ENCODE assay signal across 9 cellular contexts in genomic region chr1:223135176-223135575, GRCh38. TPM values are rescaled to one million over a fixed set of nuclear protein-coding genes. Genes with fewer than 3 reads are reported as not detected.
DNase-seq lines count a peak whose midpoint lies in the region; ATAC-seq, FAIRE-seq and TF ChIP-seq lines count a peak whose summit lies in the region.
"Had no signal": no experiment of that assay in that cellular context is flagged by ENCODE, and none has a peak within 500 bp of the region (broad histone marks: within the 10 kb centered on the region; RNA-seq: fewer than 3 reads in every experiment).

No MANE protein-coding gene starts in this region.

- H3K36me3 ChIP-seq in esophagus muscularis mucosa (no peaks in the 10 kb centered on the region), neuronal stem cell (replicated peaks in 1 of 2; ENCODE audit: control insufficient read depth in 2 of 2, insufficient read depth in 2 of 2, low read length in 2 of 2) (no peaks in the 10 kb centered on the region), H7 (replicated peaks; ENCODE audit: control insufficient read depth, insufficient read depth, low read length) (no peaks in the 10 kb centered on the region)
- no peaks in the 10 kb centered on the region for H3K36me3 ChIP-seq in CD4-positive, alpha-beta memory T cell (ENCODE audit: insufficient read depth, low read length)

- H3K27ac ChIP-seq in A549: peak overlapping the region in 1 of 2 experiments; percentile 20; a peak in 1 of 6 replicates
- H3K27ac ChIP-seq in esophagus muscularis mucosa (replicated peaks in 1 of 4): peak overlapping the region; percentile 56 to 80 (median 58)
- no peak overlapping the region for H3K27ac ChIP-seq in neuronal stem cell (replicated peaks; ENCODE audit: low read length)
- H3K27ac ChIP-seq in CD4-positive, alpha-beta memory T cell (ENCODE audit: low read depth, low read length): no peak overlapping the region

- H3K4me3 ChIP-seq in A549: no peak overlapping the region
- peak overlapping the region in 1 of 4 donors; percentile 7 for H3K4me3 ChIP-seq in esophagus muscularis mucosa
- no peak overlapping the region for H3K4me3 ChIP-seq in neuronal stem cell (ENCODE audit: low read length in 2 of 2)
- H3K4me3 ChIP-seq in H7 (ENCODE audit: insufficient read depth, low read depth, low read length): no peak overlapping the region
- no peak overlapping the region for H3K4me3 ChIP-seq in CD4-positive, alpha-beta memory T cell (ENCODE audit: low read length in 2 of 2)
- H3K4me3 ChIP-seq: heart right ventricle had no signal

- H3K4ac ChIP-seq in neuronal stem cell (ENCODE audit: low read length): no peak overlapping the region

- WGBS in A549 (ENCODE audit: missing lambda C conversion rate): 20% methylated on average over 4 of the region's 4 CpGs
- 25% methylated on average over 2 of the region's 4 CpGs for WGBS in esophagus muscularis mucosa
- no CpG with 5 or more reads among the region's 4 CpGs for WGBS in neuronal stem cell (ENCODE audit: extremely low coverage in 2 of 2, insufficient read length in 2 of 2, insufficient replicate concordance in 1 of 2), 2 donors

- H3K9ac ChIP-seq in neuronal stem cell (ENCODE audit: low read depth, low read length, poor library complexity): no peak overlapping the region

- H3K4me1 ChIP-seq in A549 (peaks cover 36% of the 10 kb centered on the region), esophagus muscularis mucosa (peaks cover 20 to 51% (median 49%) of the 10 kb centered on the region in 4 donors), neuronal stem cell (ENCODE audit: control insufficient read depth in 2 of 2, insufficient read depth in 1 of 2, low read depth in 1 of 2, low read length in 2 of 2) (peaks cover 0 to 5% of the 10 kb centered on the region in 2 donors)
- peaks cover 10% of the 10 kb centered on the region for H3K4me1 ChIP-seq in CD4-positive, alpha-beta memory T cell (ENCODE audit: insufficient read depth, low read length)

- intact Hi-C loops in esophagus muscularis mucosa (cut with DNase I): loop anchor here (5.0 to 10.0 kb wide), 2 partner anchors 97 to 230 kb away; partner anchors contain the start of gene SUSD4
- intact Hi-C loops in CD4-positive, alpha-beta memory T cell (cut with micrococcal nuclease): no loop called here

- H3K4me1 Mint-ChIP-seq in CD4-positive, alpha-beta memory T cell: peaks cover 2 to 15% (median 9%) of the 10 kb centered on the region in 4 donors

- no peak for FAIRE-seq in A549 (lab: Jason Lieb, UNC)

- no peak overlapping the region for H4K91ac ChIP-seq in neuronal stem cell (ENCODE audit: low read depth, low read length, poor library complexity)

- no peak for TF ChIP-seq POLR2A in A549 (IDR thresholded peaks at IDR 0.05; ENCODE audit: low read length)
- no peak for TF ChIP-seq POLR2A in esophagus muscularis mucosa (IDR thresholded peaks at IDR 0.05; ENCODE audit: low read depth)

- DNase-seq in A549 (ENCODE audit: low read depth in 1 of 2, low spot score in 1 of 2): no peak
- DNase-seq in NCI-H226: peak; percentile 55
- no peak for DNase-seq in esophagus muscularis mucosa (ENCODE audit: extremely low spot score)
- no peak for DNase-seq in neuronal stem cell (ENCODE audit: low spot score)
- DNase-seq in NCI-H1105 (lab: John Stamatoyannopoulos, UW): no peak
- DNase-seq in H7: no peak
- no peak for DNase-seq in CD4-positive, alpha-beta memory T cell
- DNase-seq in effector CD8-positive, alpha-beta T cell (lab: John Stamatoyannopoulos, UW): no peak

- H3K4me2 ChIP-seq in A549: peak overlapping the region; percentile 39; the same call in 2 of the 3 replicates
- no peak overlapping the region for H3K4me2 ChIP-seq in neuronal stem cell (ENCODE audit: insufficient read depth, low read length, poor library complexity, severe bottlenecking)

- H3K27me3 ChIP-seq in esophagus muscularis mucosa (no peaks in the 10 kb centered on the region), neuronal stem cell (ENCODE audit: control insufficient read depth in 3 of 3, insufficient read depth in 3 of 3, low read depth in 1 of 3, low read length in 3 of 3) (peaks cover 0 to 45% (median 10%) of the 10 kb centered on the region in 3 experiments), H7 (ENCODE audit: control insufficient read depth, insufficient read depth, low read length) (peaks cover 27% of the 10 kb centered on the region)
- peaks cover 4% of the 10 kb centered on the region for H3K27me3 ChIP-seq in CD4-positive, alpha-beta memory T cell (ENCODE audit: insufficient read depth, low read length)

- H3K9me3 ChIP-seq in A549 (no peaks in the 10 kb centered on the region), esophagus muscularis mucosa (no peaks in the 10 kb centered on the region), neuronal stem cell (replicated peaks in 1 of 2; ENCODE audit: control insufficient read depth in 2 of 2, insufficient read depth in 1 of 2, low read depth in 1 of 2, low read length in 2 of 2) (no peaks in the 10 kb centered on the region)
- H3K9me3 ChIP-seq in CD4-positive, alpha-beta memory T cell (ENCODE audit: control insufficient read depth in 1 of 2, low read length in 2 of 2): no peaks in the 10 kb centered on the region
- H3K9me3 ChIP-seq: heart right ventricle had no signal

- TF ChIP-seq EP300 in A549 (IDR thresholded peaks at IDR 0.05) (no peak), esophagus muscularis mucosa (IDR thresholded peaks at IDR 0.05) (no peak)

- no peak overlapping the region for H3K27ac Mint-ChIP-seq in CD4-positive, alpha-beta memory T cell

- no peak for TF ChIP-seq CTCF in A549 (IDR thresholded peaks at IDR 0.05)
- no peak for TF ChIP-seq CTCF in esophagus muscularis mucosa (IDR thresholded peaks at IDR 0.05)

- H3K23ac ChIP-seq in neuronal stem cell (ENCODE audit: low read depth, low read length, poor library complexity): no peak overlapping the region

- no peak overlapping the region for H2BK5ac ChIP-seq in neuronal stem cell (ENCODE audit: low read length)

- peaks cover 6 to 14% of the 10 kb centered on the region in 2 donors for H3K27me3 Mint-ChIP-seq in CD4-positive, alpha-beta memory T cell

- no peaks in the 10 kb centered on the region for H3K36me3 Mint-ChIP-seq in CD4-positive, alpha-beta memory T cell

- peak overlapping the region; percentile 36 for H3K18ac ChIP-seq in neuronal stem cell (ENCODE audit: low read length)

- H2BK12ac ChIP-seq in neuronal stem cell (ENCODE audit: low read length): no peak overlapping the region

- TF ChIP-seq RAD21 in A549 (conservative IDR thresholded peaks at IDR 0.05 in 1 of 2, IDR thresholded peaks at IDR 0.05 in 1 of 2): no peak

- no peaks in the 10 kb centered on the region for H3K79me1 ChIP-seq in neuronal stem cell (ENCODE audit: low read depth, low read length)

- H3K9me3 Mint-ChIP-seq in CD4-positive, alpha-beta memory T cell: no peaks in the 10 kb centered on the region

- ATAC-seq in A549: peak; percentile 16 to 19; a peak in 4 of 6 replicates

- no peak overlapping the region for H2BK120ac ChIP-seq in neuronal stem cell (ENCODE audit: low read depth, low read length)

- CTCF ChIA-PET in A549 (lab: Yijun Ruan, JAX): interaction anchor here (0.9 to 7.3 kb wide), 7 partner anchors 9 to 593 kb away, joined by 3 to 98 read pairs (median 7); no protein-coding TSS in a partner anchor
- CTCF ChIA-PET in CD4-positive, alpha-beta memory T cell (lab: Charles Lee; ENCODE audit: partially characterized antibody): interaction anchor here (1.7 to 11.6 kb wide), 6 partner anchors 11 to 548 kb away, joined by 5 to 252 read pairs (median 64); partner anchors contain the start of gene TLR5

- no peak overlapping the region for H3K4me3 Mint-ChIP-seq in CD4-positive, alpha-beta memory T cell

- no peak overlapping the region for H2AFZ ChIP-seq in neuronal stem cell (ENCODE audit: low read length)

- no peak overlapping the region for H3K14ac ChIP-seq in neuronal stem cell (ENCODE audit: low read length)

- no peak overlapping the region for H4K8ac ChIP-seq in neuronal stem cell (ENCODE audit: low read depth, low read length)

- H2AK5ac ChIP-seq in neuronal stem cell (ENCODE audit: low read depth, low read length): no peak overlapping the region

- POLR2A ChIA-PET in A549 (lab: Yijun Ruan, JAX): no interaction called here
- POLR2A ChIA-PET in CD4-positive, alpha-beta memory T cell (lab: Charles Lee; ENCODE audit: partially characterized antibody): no interaction called here

- H2BK15ac ChIP-seq in neuronal stem cell (ENCODE audit: low read length): no peak overlapping the region

TF ChIP-seq in A549, 52 proteins besides CTCF, POLR2A, EP300 and RAD21:
- TF ChIP-seq SMC3 (IDR thresholded peaks at IDR 0.05): no peak
- TF ChIP-seq NR3C1 (IDR thresholded peaks at IDR 0.05): no peak
- TF ChIP-seq NFE2L2 (conservative IDR thresholded peaks at IDR 0.05; ENCODE audit: low read length): no peak
- TF ChIP-seq CHD2 (IDR thresholded peaks at IDR 0.05; ENCODE audit: low read length, partially characterized antibody): no peak
- TF ChIP-seq MAZ (IDR thresholded peaks at IDR 0.05; ENCODE audit: borderline replicate concordance, low read depth, low read length): no peak
- no peak for TF ChIP-seq MAX (IDR thresholded peaks at IDR 0.05)
- TF ChIP-seq ELK1 (IDR thresholded peaks at IDR 0.05; ENCODE audit: low read depth, low read length): no peak
- no peak for TF ChIP-seq SREBF2 (IDR thresholded peaks at IDR 0.05)
- TF ChIP-seq CHD4 (IDR thresholded peaks at IDR 0.05; ENCODE audit: borderline replicate concordance): no peak

RNA-seq across cellular contexts. Expression of gene TLR5, which starts 7.9 kb away (rescaled TPM):
- polyA plus RNA-seq in A549 (2011; rRNA removed) (1.3 and 1.8 TPM in 2 replicates), A549 (2017; fragmentation: RNase III; extraction: RNeasy Plus Mini Kit Qiagen cat#74134 plus additional on column Dnase treatment) (0.22 to 0.46 TPM (median 0.34 TPM) in 3 replicates)
- polyA plus RNA-seq in A549 (2012; cell fraction: cytosol; rRNA removed): 0.04 and 0.24 TPM in 2 replicates
- polyA plus RNA-seq in A549 (2012; cell fraction: nucleus; rRNA removed): 0.40 and 1.1 TPM in 2 replicates
- polyA minus RNA-seq in A549 (2011; rRNA and poly(A)+ RNA removed): 1.5 and 2.3 TPM in 2 replicates
- 1 to 10 TPM; 2.8 to 8.3 (median 6.1) TPM for total RNA-seq in esophagus muscularis mucosa
- 0.84 TPM for polyA plus RNA-seq in neuronal stem cell (2013, experiment 1 of 2)
- 1.0 TPM for polyA plus RNA-seq in neuronal stem cell (2013, experiment 2 of 2)
- total RNA-seq in H7 (2014; rRNA removed; shearing (Covaris generic)): 0.17 and 0.44 TPM in 2 replicates
- total RNA-seq in CD4-positive, alpha-beta memory T cell: 1 to 10 TPM; 5.9 to 7.1 TPM
- polyA plus RNA-seq in CD4-positive, alpha-beta memory T cell: 1 to 10 TPM; 1.4 to 2.9 TPM

Comparison
In these comparisons a context has a peak if more than half of its experiments do, and no peak if none do; other contexts are left out.
1. H3K27ac ChIP-seq: peak in esophagus muscularis mucosa (4 of 4); none in neuronal stem cell (single experiment) and CD4-positive, alpha-beta memory T cell (single experiment).